Comparison of ENCODE assay signal across 1 cellular context in genomic region chr2:237148624-237149023, GRCh38.
TF ChIP-seq lines count a peak whose summit lies in the region.

No MANE protein-coding gene starts in this region.

TF ChIP-seq in IMR-90, 13 proteins besides CTCF, POLR2A, EP300 and RAD21 (continued from another document):
- TF ChIP-seq RCOR1 (IDR thresholded peaks at IDR 0.05; ENCODE audit: insufficient replicate concordance, low read length) (no peak), ELK1 (IDR thresholded peaks at IDR 0.05; ENCODE audit: borderline replicate concordance, low read depth, low read length) (no peak), MAFK (IDR thresholded peaks at IDR 0.05; ENCODE audit: low read depth, low read length) (no peak), SMC3 (IDR thresholded peaks at IDR 0.05; ENCODE audit: low read depth, low read length) (no peak), CHD1 (IDR thresholded peaks at IDR 0.05; ENCODE audit: low read depth, low read length) (no peak), RFX5 (IDR thresholded peaks at IDR 0.05; ENCODE audit: low read depth, low read length) (no peak), MAZ (IDR thresholded peaks at IDR 0.05; ENCODE audit: borderline replicate concordance, low read depth, low read length) (no peak), USF2 (IDR thresholded peaks at IDR 0.05; ENCODE audit: low read depth, low read length) (no peak), CEBPB (IDR thresholded peaks at IDR 0.05; ENCODE audit: low read depth, low read length) (no peak), BHLHE40 (IDR thresholded peaks at IDR 0.05; ENCODE audit: low read depth, low read length) (no peak), MXI1 (IDR thresholded peaks at IDR 0.05; ENCODE audit: borderline replicate concordance, low read depth, low read length) (no peak), FOS (IDR thresholded peaks at IDR 0.05; ENCODE audit: low read depth, low read length) (no peak)
